19 cellular contexts compared by ENCODE assay signal in the genomic region with DNA sequence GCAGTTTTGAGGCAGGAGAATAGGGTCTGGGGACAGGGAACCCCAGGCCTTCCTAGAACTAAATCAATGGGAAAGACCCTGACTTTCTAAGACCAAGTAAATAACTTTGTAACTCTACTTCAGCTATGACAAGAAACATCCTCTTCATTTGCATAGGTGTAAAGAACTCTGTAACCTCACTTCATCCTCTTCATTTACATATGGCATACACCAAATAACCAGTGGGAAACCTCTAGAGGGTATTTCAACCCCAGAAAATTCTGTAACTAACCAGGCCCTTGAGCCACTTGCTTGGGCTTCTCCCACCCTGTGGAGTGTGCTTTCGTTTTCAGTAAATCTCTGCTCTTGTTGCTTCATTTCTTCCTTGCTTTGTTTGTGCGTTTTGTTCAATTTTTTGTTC.
DNase-seq lines count a peak whose midpoint lies in the region; ATAC-seq and TF ChIP-seq lines count a peak whose summit lies in the region.
"Had no signal": no experiment of that assay in that cellular context is flagged by ENCODE, and none has a peak within 500 bp of the region (broad histone marks: within the 10 kb centered on the region; RNA-seq: fewer than 3 reads in every experiment).

No MANE protein-coding gene starts in this region.

- H3K4me2 ChIP-seq in mesendoderm (ENCODE audit: low read length) = no peak overlapping the region

- peaks cover 19 to 33% of the 10 kb centered on the region in 2 donors for H3K27me3 Mint-ChIP-seq in natural killer cell treated with Interleukin-12 subunit alpha and Interleukin-12 subunit beta and Interleukin-15 and Interleukin-18, amount 100 ng/mL, for 72 hours
- H3K27me3 Mint-ChIP-seq in natural killer cell (ENCODE audit: low read depth in 2 of 2) (peaks cover 3 to 14% of the 10 kb centered on the region in 2 donors), WTC11 (ENCODE audit: low read depth) (no peaks in the 10 kb centered on the region)

- POLR2A ChIA-PET in WTC11 (lab: Charles Lee) = no interaction called here

- H3K4me1 ChIP-seq in mesendoderm (ENCODE audit: control insufficient read depth, low read depth, low read length) = peaks cover 7% of the 10 kb centered on the region
- H3K4me1 ChIP-seq in body of pancreas = no peaks in the 10 kb centered on the region
- H3K4me1 ChIP-seq: Caco-2, HAP-1 had no signal

- DNase-seq in natural killer cell treated with Interleukin-12 subunit alpha and Interleukin-12 subunit beta and Interleukin-15 and Interleukin-18, amount 100 ng/mL, for 72 hours (ENCODE audit: low spot score) = no peak
- DNase-seq in natural killer cell = no peak
- DNase-seq in WTC11 (ENCODE audit: low spot score) = no peak
- no peak for DNase-seq in mesendoderm
- no peak for DNase-seq in activated effector memory CD4-positive, alpha-beta T cell treated with anti-CD3 and anti-CD28 coated beads, Interleukin-2, amount 50 U/mL, for 16 hours
- no peak for DNase-seq in NCI-H2227 (lab: John Stamatoyannopoulos, UW; ENCODE audit: unreplicated experiment)
- DNase-seq in body of pancreas = no peak
- no peak for DNase-seq in GDM1 (lab: John Stamatoyannopoulos, UW)
- DNase-seq: Caco-2; CD8-positive, alpha-beta memory T cell; DND-41; GF-D8; GM23248; IMR-90; KBM-7 had no signal

- peaks cover 2% of the 10 kb centered on the region for H3K36me3 ChIP-seq in mesendoderm (ENCODE audit: control insufficient read depth, insufficient read depth, low read length)
- no peaks in the 10 kb centered on the region for H3K36me3 ChIP-seq in body of pancreas (replicated peaks in 1 of 2; ENCODE audit: insufficient read depth in 1 of 2, low read depth in 2 of 2)
- H3K36me3 ChIP-seq: HAP-1 had no signal

- H3K4me3 Mint-ChIP-seq in natural killer cell treated with Interleukin-12 subunit alpha and Interleukin-12 subunit beta and Interleukin-15 and Interleukin-18, amount 100 ng/mL, for 72 hours = no peak overlapping the region
- H3K4me3 Mint-ChIP-seq in natural killer cell (no peak overlapping the region), WTC11 (peak overlapping the region; percentile 32; the same call in 1 of the 2 replicates)
- H3K4me3 Mint-ChIP-seq: CD14-positive monocyte; CD8-positive, alpha-beta memory T cell had no signal

- TF ChIP-seq POLR2A in body of pancreas (IDR thresholded peaks at IDR 0.05) = no peak

- H3K79me2 ChIP-seq in mesendoderm (ENCODE audit: control insufficient read depth, insufficient read depth, low read length) = peaks cover 10% of the 10 kb centered on the region

- no peak overlapping the region for H4K8ac ChIP-seq in mesendoderm (ENCODE audit: low read depth, low read length)

- no peak for TF ChIP-seq CTCF in natural killer cell (IDR thresholded peaks at IDR 0.05)
- no peak for TF ChIP-seq CTCF in WTC11 (IDR thresholded peaks at IDR 0.05)
- no peak for TF ChIP-seq CTCF in body of pancreas (IDR thresholded peaks at IDR 0.05)

- H3K56ac ChIP-seq in mesendoderm (ENCODE audit: low read length) = no peak overlapping the region

- H3K4me3 ChIP-seq in mesendoderm (ENCODE audit: low read length) = no peak overlapping the region
- H3K4me3 ChIP-seq in body of pancreas = no peak overlapping the region
- H3K4me3 ChIP-seq: GM23248, HAP-1 had no signal

- CTCF ChIA-PET in WTC11 (lab: Charles Lee) = interaction anchor here (2.0 kb wide), 1 partner anchor 87 kb away, joined by 4 read pairs; no protein-coding TSS in a partner anchor

- peaks cover 0 to 9% (median 0%) of the 10 kb centered on the region in 3 donors for H3K9me3 ChIP-seq in body of pancreas
- H3K9me3 ChIP-seq: Caco-2 had no signal

- peaks cover 4% of the 10 kb centered on the region for H3K36me3 Mint-ChIP-seq in natural killer cell treated with Interleukin-12 subunit alpha and Interleukin-12 subunit beta and Interleukin-15 and Interleukin-18, amount 100 ng/mL, for 72 hours
- H3K36me3 Mint-ChIP-seq in natural killer cell = no peaks in the 10 kb centered on the region
- peaks cover 86% of the 10 kb centered on the region for H3K36me3 Mint-ChIP-seq in WTC11
- H3K36me3 Mint-ChIP-seq: CD14-positive monocyte had no signal

- H2AK5ac ChIP-seq in mesendoderm (ENCODE audit: low read length) = no peak overlapping the region

- no peak overlapping the region for H3K23ac ChIP-seq in mesendoderm (ENCODE audit: low read length)

- no peak overlapping the region for H2BK5ac ChIP-seq in mesendoderm (ENCODE audit: low read length)

- WGBS in mesendoderm (ENCODE audit: extremely low coverage, insufficient coverage, low lambda C conversion rate) = no CpG with 5 or more reads among the region's 2 CpGs
- 72 to 75% methylated on average over 2 of the region's 2 CpGs for WGBS in body of pancreas, 2 donors

- no peak overlapping the region for H3K9ac ChIP-seq in mesendoderm (ENCODE audit: low read length)
- H3K9ac ChIP-seq: GM23248 had no signal

- H3K79me1 ChIP-seq in mesendoderm (ENCODE audit: low read length) = peaks cover 3% of the 10 kb centered on the region

- H3K18ac ChIP-seq in mesendoderm (ENCODE audit: low read length) = no peak overlapping the region

- ATAC-seq in natural killer cell treated with Interleukin-12 subunit alpha and Interleukin-12 subunit beta and Interleukin-15 and Interleukin-18, amount 100 ng/mL, for 72 hours = peak; percentile 81 to 87
- ATAC-seq in natural killer cell (no peak), WTC11 (peak; percentile 3), body of pancreas (no peak)

- H3K27ac Mint-ChIP-seq in natural killer cell treated with Interleukin-12 subunit alpha and Interleukin-12 subunit beta and Interleukin-15 and Interleukin-18, amount 100 ng/mL, for 72 hours = no peak overlapping the region
- H3K27ac Mint-ChIP-seq in natural killer cell (no peak overlapping the region), WTC11 (peak overlapping the region; percentile 77)
- H3K27ac Mint-ChIP-seq: CD8-positive, alpha-beta memory T cell had no signal

- H3K27ac ChIP-seq in mesendoderm (ENCODE audit: low read depth, low read length) = no peak overlapping the region
- no peak overlapping the region for H3K27ac ChIP-seq in body of pancreas
- H3K27ac ChIP-seq: 22Rv1, GM23248, HL-60 had no signal

- H3K27me3 ChIP-seq in mesendoderm (ENCODE audit: insufficient read depth, low read length, poor library complexity) (no peaks in the 10 kb centered on the region), body of pancreas (no peaks in the 10 kb centered on the region)

- no peak overlapping the region for H4K5ac ChIP-seq in mesendoderm (ENCODE audit: low read length)

- peaks cover 9 to 12% of the 10 kb centered on the region in 2 donors for H3K4me1 Mint-ChIP-seq in natural killer cell treated with Interleukin-12 subunit alpha and Interleukin-12 subunit beta and Interleukin-15 and Interleukin-18, amount 100 ng/mL, for 72 hours (ENCODE audit: low read depth in 2 of 2)
- H3K4me1 Mint-ChIP-seq in natural killer cell = no peaks in the 10 kb centered on the region
- peaks cover 89% of the 10 kb centered on the region for H3K4me1 Mint-ChIP-seq in WTC11
- H3K4me1 Mint-ChIP-seq: CD14-positive monocyte; CD8-positive, alpha-beta memory T cell had no signal

- peak overlapping the region; percentile 27 for H3K4ac ChIP-seq in mesendoderm (ENCODE audit: low read depth, low read length)

- no peak overlapping the region for H2BK15ac ChIP-seq in mesendoderm (replicated peaks; ENCODE audit: low read depth)

- no peak overlapping the region for H2BK120ac ChIP-seq in mesendoderm (ENCODE audit: low read depth, low read length)

- intact Hi-C loops in natural killer cell (cut with micrococcal nuclease) = no loop called here
- intact Hi-C loops in body of pancreas (cut with DNase I) = no loop called here

- H3K9me3 Mint-ChIP-seq in natural killer cell treated with Interleukin-12 subunit alpha and Interleukin-12 subunit beta and Interleukin-15 and Interleukin-18, amount 100 ng/mL, for 72 hours = peaks cover 2% of the 10 kb centered on the region
- H3K9me3 Mint-ChIP-seq in natural killer cell (no peaks in the 10 kb centered on the region), WTC11 (peaks cover 22% of the 10 kb centered on the region)

TF ChIP-seq in WTC11, 78 proteins besides CTCF, POLR2A, EP300 and RAD21:
- TF ChIP-seq, protein P1, sequence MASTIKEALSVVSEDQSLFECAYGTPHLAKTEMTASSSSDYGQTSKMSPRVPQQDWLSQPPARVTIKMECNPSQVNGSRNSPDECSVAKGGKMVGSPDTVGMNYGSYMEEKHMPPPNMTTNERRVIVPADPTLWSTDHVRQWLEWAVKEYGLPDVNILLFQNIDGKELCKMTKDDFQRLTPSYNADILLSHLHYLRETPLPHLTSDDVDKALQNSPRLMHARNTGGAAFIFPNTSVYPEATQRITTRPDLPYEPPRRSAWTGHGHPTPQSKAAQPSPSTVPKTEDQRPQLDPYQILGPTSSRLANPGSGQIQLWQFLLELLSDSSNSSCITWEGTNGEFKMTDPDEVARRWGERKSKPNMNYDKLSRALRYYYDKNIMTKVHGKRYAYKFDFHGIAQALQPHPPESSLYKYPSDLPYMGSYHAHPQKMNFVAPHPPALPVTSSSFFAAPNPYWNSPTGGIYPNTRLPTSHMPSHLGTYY (CRISPR knock-in tag; IDR thresholded peaks at IDR 0.05) = no peak
- TF ChIP-seq, protein P2, sequence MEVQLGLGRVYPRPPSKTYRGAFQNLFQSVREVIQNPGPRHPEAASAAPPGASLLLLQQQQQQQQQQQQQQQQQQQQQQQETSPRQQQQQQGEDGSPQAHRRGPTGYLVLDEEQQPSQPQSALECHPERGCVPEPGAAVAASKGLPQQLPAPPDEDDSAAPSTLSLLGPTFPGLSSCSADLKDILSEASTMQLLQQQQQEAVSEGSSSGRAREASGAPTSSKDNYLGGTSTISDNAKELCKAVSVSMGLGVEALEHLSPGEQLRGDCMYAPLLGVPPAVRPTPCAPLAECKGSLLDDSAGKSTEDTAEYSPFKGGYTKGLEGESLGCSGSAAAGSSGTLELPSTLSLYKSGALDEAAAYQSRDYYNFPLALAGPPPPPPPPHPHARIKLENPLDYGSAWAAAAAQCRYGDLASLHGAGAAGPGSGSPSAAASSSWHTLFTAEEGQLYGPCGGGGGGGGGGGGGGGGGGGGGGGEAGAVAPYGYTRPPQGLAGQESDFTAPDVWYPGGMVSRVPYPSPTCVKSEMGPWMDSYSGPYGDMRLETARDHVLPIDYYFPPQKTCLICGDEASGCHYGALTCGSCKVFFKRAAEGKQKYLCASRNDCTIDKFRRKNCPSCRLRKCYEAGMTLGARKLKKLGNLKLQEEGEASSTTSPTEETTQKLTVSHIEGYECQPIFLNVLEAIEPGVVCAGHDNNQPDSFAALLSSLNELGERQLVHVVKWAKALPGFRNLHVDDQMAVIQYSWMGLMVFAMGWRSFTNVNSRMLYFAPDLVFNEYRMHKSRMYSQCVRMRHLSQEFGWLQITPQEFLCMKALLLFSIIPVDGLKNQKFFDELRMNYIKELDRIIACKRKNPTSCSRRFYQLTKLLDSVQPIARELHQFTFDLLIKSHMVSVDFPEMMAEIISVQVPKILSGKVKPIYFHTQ (CRISPR knock-in tag; IDR thresholded peaks at IDR 0.05) = 0 out of 2 replicates have a peak, but pooled peaks have one; percentile 5

Comparison
In these comparisons a context has a peak if more than half of its experiments do, and no peak if none do; other contexts are left out.
1. ATAC-seq: peak in natural killer cell treated with Interleukin-12 subunit alpha and Interleukin-12 subunit beta and Interleukin-15 and Interleukin-18, amount 100 ng/mL, for 72 hours (2 of 2) and WTC11 (single experiment); none in natural killer cell (0 of 3) and body of pancreas (single experiment).